9 cellular contexts compared by ENCODE assay signal in genomic region chr13:30429721-30430694, GRCh38. TPM values are rescaled to one million over a fixed set of nuclear protein-coding genes. Genes with fewer than 3 reads are reported as not detected.
DNase-seq lines count a peak whose midpoint lies in the region; ATAC-seq and TF ChIP-seq lines count a peak whose summit lies in the region.
"Had no signal": no experiment of that assay in that cellular context is flagged by ENCODE, and none has a peak within 500 bp of the region (broad histone marks: within the 10 kb centered on the region; RNA-seq: fewer than 3 reads in every experiment).

No MANE protein-coding gene starts in this region.

- no peaks in the 10 kb centered on the region for H3K36me3 Mint-ChIP-seq in nephron progenitor cell (ENCODE audit: low read depth)

- no peak overlapping the region for H3K4me3 Mint-ChIP-seq in nephron progenitor cell

- TF ChIP-seq CTCF in nephron progenitor cell (IDR thresholded peaks at IDR 0.05), result no peak

- no peaks in the 10 kb centered on the region for H3K4me1 Mint-ChIP-seq in nephron progenitor cell

- no peak overlapping the region for H3K27ac Mint-ChIP-seq in nephron progenitor cell

- in situ Hi-C loops in ACHN (cut with HindIII; ENCODE audit: low pct_ligation_motif_present, low pct_unique_long_range_greater_than_20kb, low sequenced_read_pairs), result no loop called here

- DNase-seq in ACHN, result peak; percentile 84
- DNase-seq in T1000 (lab: John Stamatoyannopoulos, UW), result peak; percentile 1
- DNase-seq in glomerular endothelial cell (ENCODE audit: extremely low read depth, low read depth, low spot score), result peak; percentile 57
- DNase-seq in HK-2 (ENCODE audit: unreplicated experiment), result no peak
- DNase-seq in nephron progenitor cell, result no peak
- no peak for DNase-seq in DMS114 treated with DMSO at 0.1 percent for 48 hours (lab: John Stamatoyannopoulos, UW; ENCODE audit: unreplicated experiment)

- peaks cover 11% of the 10 kb centered on the region for H3K9me3 Mint-ChIP-seq in nephron progenitor cell

- H3K27me3 Mint-ChIP-seq in nephron progenitor cell (ENCODE audit: low read depth, poor library complexity), result peaks cover 30% of the 10 kb centered on the region

- ATAC-seq in GM18861 (IDR thresholded peaks at IDR 0.05; ENCODE audit: unreplicated experiment) (peak; percentile 56), HG03159 (IDR thresholded peaks at IDR 0.05; ENCODE audit: unreplicated experiment) (peak; percentile 54)

RNA-seq across cellular contexts. Expression of gene UBE2L5, which starts 7.7 kb away (rescaled TPM):
- total RNA-seq in glomerular endothelial cell, result 0.18 TPM in 1 of 2 replicates, not detected in the other
- total RNA-seq: dermis microvascular lymphatic vessel endothelial cell had no signal

RNA-seq across cellular contexts. Expression of gene HMGB1, which starts 35.7 kb away (rescaled TPM):
- total RNA-seq in glomerular endothelial cell, result 298 and 383 TPM in 2 replicates

Comparison
In these comparisons a context has a peak if more than half of its experiments do, and no peak if none do; other contexts are left out.
1. DNase-seq: peak in ACHN (single experiment), T1000 (single experiment) and glomerular endothelial cell (single experiment); none in HK-2 (single experiment), nephron progenitor cell (single experiment) and DMS114 treated with DMSO at 0.1 percent for 48 hours (single experiment).